26 cellular contexts compared by ENCODE assay signal in genomic region chr9:33697171-33697570, GRCh38.
"Had no signal": no experiment of that assay in that cellular context is flagged by ENCODE, and none has a peak within 500 bp of the region (broad histone marks: within the 10 kb centered on the region; RNA-seq: fewer than 3 reads in every experiment).

No MANE protein-coding gene starts in this region.

- H3K27ac ChIP-seq: ascending aorta, breast epithelium, coronary artery, dorsolateral prefrontal cortex, esophagus squamous epithelium had no signal

- H3K4me1 ChIP-seq: ascending aorta, breast epithelium, esophagus squamous epithelium had no signal

- H3K36me3 ChIP-seq: ascending aorta, breast epithelium, esophagus squamous epithelium had no signal

- DNase-seq: activated CD4-positive, alpha-beta memory T cell treated with anti-CD3 and anti-CD28 coated beads for 36 hours; activated CD4-positive, alpha-beta T cell treated with anti-CD3 and anti-CD28 coated beads for 36 hours; activated CD4-positive, alpha-beta T cell treated with anti-CD3 and anti-CD28 coated beads, Interleukin-2, amount 10 ng/mL, durations not matched to agents 24 days and 14 days; activated CD4-positive, CD25-positive, alpha-beta regulatory T cell; activated CD4-positive, CD25-positive, alpha-beta regulatory T cell treated with anti-CD3 and anti-CD28 coated beads, Interleukin-2, amount 50 U/mL, for 72 hours; activated CD8-positive, alpha-beta memory T cell treated with anti-CD3 and anti-CD28 coated beads, Interleukin-2, amount 10 ng/mL, durations not matched to agents 7 days and 5 days; activated CD8-positive, alpha-beta memory T cell treated with anti-CD3 and anti-CD28 coated beads, Interleukin-2, amount 50 U/mL, for 4 hours; activated CD8-positive, alpha-beta T cell treated with anti-CD3 and anti-CD28 coated beads, Interleukin-2, amount 10 ng/mL, durations not matched to agents 7 days and 5 days; activated gamma-delta T cell; activated naive CD4-positive, alpha-beta T cell; activated naive CD4-positive, alpha-beta T cell treated with anti-CD3 and anti-CD28 coated beads, Interleukin-2, amount 10 ng/mL, durations not matched to agents 7 days and 5 days; activated naive CD8-positive, alpha-beta T cell treated with anti-CD3 and anti-CD28 coated beads, Interleukin-2, amount 10 ng/mL, durations not matched to agents 7 days and 5 days; activated T-cell treated with anti-CD3 and anti-CD28 coated beads, Interleukin-2, amount 50 U/mL, for 1 hour; activated T-cell treated with anti-CD3 and anti-CD28 coated beads, Interleukin-2, amount 50 U/mL, for 48 hours; dorsolateral prefrontal cortex; effector memory CD4-positive, alpha-beta T cell; endodermal cell; erythroblast; esophagus squamous epithelium; head of caudate nucleus; hippocampal formation; T-helper 2 cell had no signal

- ATAC-seq: activated CD4-positive, alpha-beta T cell treated with anti-CD3 and anti-CD28 coated beads for 36 hours; activated CD8-positive, alpha-beta memory T cell treated with anti-CD3 and anti-CD28 coated beads, Interleukin-2, amount 10 ng/mL, durations not matched to agents 7 days and 5 days; activated CD8-positive, alpha-beta T cell treated with anti-CD3 and anti-CD28 coated beads, Interleukin-2, amount 10 ng/mL, durations not matched to agents 7 days and 5 days; activated naive CD4-positive, alpha-beta T cell treated with anti-CD3 and anti-CD28 coated beads, Interleukin-2, amount 50 U/mL, for 72 hours had no signal

- H3K4me3 ChIP-seq: ascending aorta, breast epithelium, coronary artery, dorsolateral prefrontal cortex, esophagus squamous epithelium had no signal

- H3K9me3 ChIP-seq: ascending aorta, breast epithelium, esophagus squamous epithelium had no signal

- H3K27me3 ChIP-seq: ascending aorta, breast epithelium, dorsolateral prefrontal cortex, esophagus squamous epithelium had no signal
